ENCODE assay signal across 8 cellular contexts in genomic region chr22:49936018-49936972, GRCh38. TPM values are rescaled to one million over a fixed set of nuclear protein-coding genes. Genes with fewer than 3 reads are reported as not detected.
DNase-seq lines count a peak whose midpoint lies in the region; ATAC-seq and TF ChIP-seq lines count a peak whose summit lies in the region.

No MANE protein-coding gene starts in this region.

- H2AK5ac ChIP-seq in IMR-90 (ENCODE audit: low read depth, low read length) = peak overlapping the region; percentile 60; the same call in 1 of the 2 replicates

- BruUV-seq in IMR-90 (replicated peaks; lab: Mats Ljungman, UMichigan) = no TSS peak

- no peaks in the 10 kb centered on the region for H3K9me1 ChIP-seq in IMR-90 (ENCODE audit: insufficient read depth, low read length)

- peak overlapping the region; percentile 60 for H2BK120ac ChIP-seq in IMR-90 (ENCODE audit: low read depth, low read length)

- H3K4me2 ChIP-seq in DOHH2 (ENCODE audit: low read length) = peak overlapping the region; percentile 77
- H3K4me2 ChIP-seq in IMR-90 (ENCODE audit: low read depth, low read length) = peak overlapping the region; percentile 51; the same call in 1 of the 2 replicates

- in situ Hi-C loops in IMR-90 (cut with MboI; ENCODE audit: low sequenced_read_pairs) = no loop called here

- peak overlapping the region; percentile 57 for H3K4me3 ChIP-seq in DOHH2 (ENCODE audit: low read length)
- H3K4me3 ChIP-seq in IMR-90 (ENCODE audit: insufficient read depth, low read depth, low read length) = 0 out of 2 replicates have a peak overlapping the region, but pooled peaks have one; percentile 18
- H3K4me3 ChIP-seq in adipocyte (ENCODE audit: low read length) = no peak overlapping the region
- peak overlapping the region; percentile 47 to 67 for H3K4me3 ChIP-seq in vagina

- H4K91ac ChIP-seq in IMR-90 (ENCODE audit: insufficient read depth, low read depth, low read length) = 0 out of 2 replicates have a peak overlapping the region, but pooled peaks have one; percentile 2

- peaks cover 19% of the 10 kb centered on the region for H3K79me2 ChIP-seq in DOHH2 (ENCODE audit: control insufficient read depth, low read length)

- intact Hi-C loops in IMR-90 (cut with micrococcal nuclease) (no loop called here), left ventricle myocardium superior (cut with micrococcal nuclease) (no loop called here), vagina (cut with DNase I) (loop anchor here (2.0 to 5.0 kb wide), 3 partner anchors 25 to 571 kb away; partner anchors contain the start of genes LMF2, NCAPH2 and PIM3)

- H3K27ac ChIP-seq in DOHH2 (ENCODE audit: low read depth, low read length) (peak overlapping the region; percentile 81), IMR-90 (ENCODE audit: insufficient read depth, low read length) (peak overlapping the region; percentile 25; the same call in 1 of the 2 replicates), vagina (peak overlapping the region; percentile 98)

- H4K20me1 ChIP-seq in DOHH2 (ENCODE audit: control insufficient read depth, insufficient read depth, low read depth, low read length) = no peaks in the 10 kb centered on the region
- H4K20me1 ChIP-seq in IMR-90 (ENCODE audit: insufficient read depth, low read length) = no peaks in the 10 kb centered on the region

- no peak overlapping the region for H2BK20ac ChIP-seq in IMR-90 (ENCODE audit: low read depth, low read length)

- H4K5ac ChIP-seq in IMR-90 (ENCODE audit: low read depth, low read length) = 0 out of 2 replicates have a peak overlapping the region, but pooled peaks have one; percentile 36

- CTCF ChIA-PET in IMR-90 (lab: Yijun Ruan, JAX) = interaction anchor here (1.0 kb wide), 1 partner anchor 94 kb away, joined by 3 read pairs; no protein-coding TSS in a partner anchor

- H4K8ac ChIP-seq in IMR-90 (ENCODE audit: low read depth in 2 of 2, low read length in 2 of 2) = peak overlapping the region in 1 of 2 experiments; percentile 40; a peak in 1 of 4 replicates

- H2AFZ ChIP-seq in IMR-90 (replicated peaks; ENCODE audit: low read length, poor library complexity) = peak overlapping the region; percentile 78

- H3F3A ChIP-seq in DOHH2 (ENCODE audit: control insufficient read depth, insufficient read depth) = peaks cover 26% of the 10 kb centered on the region

- H3K9ac ChIP-seq in IMR-90 (ENCODE audit: low read depth, low read length) (no peak overlapping the region), adipocyte (ENCODE audit: low read length) (peak overlapping the region; percentile 30)

- H3K36me3 ChIP-seq in DOHH2 (ENCODE audit: control insufficient read depth, low read length) (peaks cover 15% of the 10 kb centered on the region), IMR-90 (ENCODE audit: control insufficient read depth, insufficient read depth, low read length) (no peaks in the 10 kb centered on the region), adipocyte (ENCODE audit: control insufficient read depth, insufficient read depth, low read length, severe bottlenecking) (no peaks in the 10 kb centered on the region), vagina (no peaks in the 10 kb centered on the region)

- no peak overlapping the region for H3K23ac ChIP-seq in IMR-90 (ENCODE audit: low read depth, low read length)

- no peak overlapping the region for H2BK5ac ChIP-seq in IMR-90 (ENCODE audit: low read depth, low read length, poor library complexity, severe bottlenecking)

- H2BK15ac ChIP-seq in IMR-90 (ENCODE audit: low read depth, low read length) = peak overlapping the region; percentile 27; the same call in 1 of the 3 replicates

- no peaks in the 10 kb centered on the region for H3K27me3 ChIP-seq in DOHH2 (ENCODE audit: control insufficient read depth, low read length)
- H3K27me3 ChIP-seq in IMR-90 (ENCODE audit: control insufficient read depth, insufficient read depth, low read length) = no peaks in the 10 kb centered on the region
- H3K27me3 ChIP-seq in adipocyte (replicated peaks; ENCODE audit: control insufficient read depth, insufficient read depth, low read length) = no peaks in the 10 kb centered on the region
- H3K27me3 ChIP-seq in vagina = no peaks in the 10 kb centered on the region

- H3K79me1 ChIP-seq in IMR-90 (ENCODE audit: low read depth in 1 of 2, low read length in 2 of 2) = peaks cover 0 to 3% of the 10 kb centered on the region in 2 experiments; a peak in 1 of 4 replicates

- H3K14ac ChIP-seq in IMR-90 (replicated peaks; ENCODE audit: low read depth, low read length) = no peak overlapping the region

- no peak for TF ChIP-seq POLR2A in IMR-90 (IDR thresholded peaks at IDR 0.05; ENCODE audit: low read depth, low read length)
- TF ChIP-seq POLR2A in vagina (IDR thresholded peaks at IDR 0.05) = peak in 1 of 2 donors; percentile 47

- no peak for TF ChIP-seq RAD21 in IMR-90 (IDR thresholded peaks at IDR 0.05; ENCODE audit: low read length)

- DNase-seq in IMR-90 = peak; percentile 86
- DNase-seq in T follicular helper cell (ENCODE audit: low read depth) = peak; percentile 86
- peak; percentile 86 for DNase-seq in adipocyte (ENCODE audit: low read depth)
- peak; percentile 95 for DNase-seq in left ventricle myocardium superior
- peak; percentile 61 for DNase-seq in putamen (ENCODE audit: low spot score)
- no peak for DNase-seq in vagina (ENCODE audit: extremely low spot score in 2 of 2)

- H2AK9ac ChIP-seq in IMR-90 (replicated peaks; ENCODE audit: low read depth, low read length, poor library complexity) = peak overlapping the region; percentile 87

- no peak overlapping the region for H3K56ac ChIP-seq in IMR-90 (ENCODE audit: extremely low read depth, insufficient read depth, low read length)

- H3K4me1 ChIP-seq in DOHH2 (ENCODE audit: control insufficient read depth, low read length) (peaks cover 56% of the 10 kb centered on the region), IMR-90 (ENCODE audit: control insufficient read depth, insufficient read depth, low read length) (peaks cover 14% of the 10 kb centered on the region), adipocyte (ENCODE audit: control insufficient read depth, insufficient read depth, low read length) (peaks cover 25% of the 10 kb centered on the region), vagina (peaks cover 54% of the 10 kb centered on the region)

- TF ChIP-seq CTCF in DOHH2 (IDR thresholded peaks at IDR 0.05; ENCODE audit: low read depth, low read length, poor library complexity, severe bottlenecking) = no peak
- no peak for TF ChIP-seq CTCF in IMR-90 (conservative IDR thresholded peaks at IDR 0.05; ENCODE audit: low read depth, low read length)
- no peak for TF ChIP-seq CTCF in vagina (IDR thresholded peaks at IDR 0.05)

- dilution Hi-C loops in IMR-90 (cut with HindIII; ENCODE audit: low sequenced_read_pairs, unreplicated experiment) = no loop called here

- no peak overlapping the region; the same call in 1 of the 2 replicates for H3K18ac ChIP-seq in IMR-90 (ENCODE audit: low read depth, low read length)

- WGBS in IMR-90 (ENCODE audit: extremely low coverage in 2 of 2, insufficient read length in 1 of 2), 2 experiments = 49% methylated on average over 3 of the region's 52 CpGs; no CpG with 5 or more reads in 1 of the 2 experiments

- POLR2A ChIA-PET in IMR-90 (lab: Charles Lee; ENCODE audit: unreplicated experiment) = no interaction called here

- H3K4ac ChIP-seq in IMR-90 (ENCODE audit: low read depth, low read length) = peak overlapping the region; percentile 51

- H3K9me3 ChIP-seq in DOHH2 (ENCODE audit: control insufficient read depth, insufficient read depth, low read length) (no peaks in the 10 kb centered on the region), IMR-90 (ENCODE audit: control insufficient read depth, insufficient read depth, low read length) (no peaks in the 10 kb centered on the region), adipocyte (ENCODE audit: control insufficient read depth, low read length) (no peaks in the 10 kb centered on the region), vagina (no peaks in the 10 kb centered on the region)

- no peaks in the 10 kb centered on the region for H3K9me2 ChIP-seq in DOHH2 (replicated peaks; ENCODE audit: control insufficient read depth, low read length)

- ATAC-seq in GM21619 (IDR thresholded peaks at IDR 0.05; ENCODE audit: unreplicated experiment) (peak; percentile 63), IMR-90 (ENCODE audit: low read depth) (peak; percentile 75), left ventricle myocardium superior (peak; percentile 64)

TF ChIP-seq in IMR-90, 13 proteins besides CTCF, POLR2A, EP300 and RAD21 (continues in another document):
- TF ChIP-seq CHD1 (IDR thresholded peaks at IDR 0.05; ENCODE audit: low read depth, low read length) (no peak), NFE2L2 (IDR thresholded peaks at IDR 0.05; ENCODE audit: low read depth, low read length) (0 out of 2 replicates have a peak, but pooled peaks have one; percentile 7), SMC3 (IDR thresholded peaks at IDR 0.05; ENCODE audit: low read depth, low read length) (no peak), FOS (IDR thresholded peaks at IDR 0.05; ENCODE audit: low read depth, low read length) (peak; percentile 69)
- TF ChIP-seq, protein P1, sequence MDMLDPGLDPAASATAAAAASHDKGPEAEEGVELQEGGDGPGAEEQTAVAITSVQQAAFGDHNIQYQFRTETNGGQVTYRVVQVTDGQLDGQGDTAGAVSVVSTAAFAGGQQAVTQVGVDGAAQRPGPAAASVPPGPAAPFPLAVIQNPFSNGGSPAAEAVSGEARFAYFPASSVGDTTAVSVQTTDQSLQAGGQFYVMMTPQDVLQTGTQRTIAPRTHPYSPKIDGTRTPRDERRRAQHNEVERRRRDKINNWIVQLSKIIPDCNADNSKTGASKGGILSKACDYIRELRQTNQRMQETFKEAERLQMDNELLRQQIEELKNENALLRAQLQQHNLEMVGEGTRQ (IDR thresholded peaks at IDR 0.05; ENCODE audit: low read depth, low read length) = peak; percentile 55

RNA-seq across cellular contexts. Expression of gene CRELD2, which starts 17.9 kb away (rescaled TPM):
- total RNA-seq in IMR-90 (2012; rRNA removed) (36.1 and 36.2 TPM in 2 replicates), left ventricle myocardium superior (27.4 TPM), vagina (34.4 TPM)
- polyA plus RNA-seq in IMR-90 (2012; rRNA removed) = 70.7 and 82.0 TPM in 2 replicates
- 110 and 153 TPM in 2 replicates for polyA plus RNA-seq in IMR-90 (2012; cell fraction: cytosol; rRNA removed)
- 79.2 and 119 TPM in 2 replicates for polyA plus RNA-seq in IMR-90 (2012; cell fraction: nucleus; rRNA removed; ENCODE audit: low replicate concordance)

RNA-seq across cellular contexts. Expression of gene ALG12, which starts 18.1 kb away (rescaled TPM):
- total RNA-seq in IMR-90 (2012; rRNA removed) (5.6 and 7.2 TPM in 2 replicates), left ventricle myocardium superior (16.2 TPM), vagina (21.4 TPM)
- polyA plus RNA-seq in IMR-90 (2012; rRNA removed) = 10.9 and 11.2 TPM in 2 replicates
- 18.8 and 22.7 TPM in 2 replicates for polyA plus RNA-seq in IMR-90 (2012; cell fraction: cytosol; rRNA removed)
- polyA plus RNA-seq in IMR-90 (2012; cell fraction: nucleus; rRNA removed; ENCODE audit: low replicate concordance) = 13.5 and 24.8 TPM in 2 replicates

RNA-seq across cellular contexts. Expression of gene PIM3, which starts 24.3 kb away (rescaled TPM):
- total RNA-seq in IMR-90 (2012; rRNA removed) (8.6 and 10.3 TPM in 2 replicates), left ventricle myocardium superior (65.1 TPM), vagina (97.2 TPM)
- polyA plus RNA-seq in IMR-90 (2012; rRNA removed) = 24.7 and 28.6 TPM in 2 replicates
- polyA plus RNA-seq in IMR-90 (2012; cell fraction: cytosol; rRNA removed) = 31.4 and 45.1 TPM in 2 replicates
- 37.2 and 85.2 TPM in 2 replicates for polyA plus RNA-seq in IMR-90 (2012; cell fraction: nucleus; rRNA removed; ENCODE audit: low replicate concordance)

Comparison
In these comparisons a context has a peak if more than half of its experiments do, and no peak if none do; other contexts are left out.
1. H3K27ac ChIP-seq: peak in every context shown above with its lines; median percentile 98 in vagina; 81 in DOHH2; 25 in IMR-90.
2. DNase-seq: peak in IMR-90 (single experiment), T follicular helper cell (single experiment), adipocyte (single experiment), left ventricle myocardium superior (single experiment) and putamen (single experiment); none in vagina (0 of 2).
3. Peak in every context shown above with its lines, with median percentiles within 50 percentile points of each other: ATAC-seq.